2 cellular contexts compared by ENCODE assay signal in genomic region chr7:66741706-66742053, GRCh38.
TF ChIP-seq lines count a peak whose summit lies in the region.

No MANE protein-coding gene starts in this region.

TF ChIP-seq in A549, 52 proteins besides CTCF, POLR2A, EP300 and RAD21 (continued from another document):
- TF ChIP-seq ELK1 (IDR thresholded peaks at IDR 0.05; ENCODE audit: low read depth, low read length) = no peak
- no peak for TF ChIP-seq NPAS2 (CRISPR knock-in tag; IDR thresholded peaks at IDR 0.05; ENCODE audit: borderline replicate concordance)
- TF ChIP-seq FOSB (CRISPR knock-in tag; IDR thresholded peaks at IDR 0.05) = no peak
- no peak for TF ChIP-seq JUN (IDR thresholded peaks at IDR 0.05)
- TF ChIP-seq MAX (IDR thresholded peaks at IDR 0.05) = no peak
- TF ChIP-seq RNF2 (IDR thresholded peaks at IDR 0.05; ENCODE audit: borderline replicate concordance, low read depth) = no peak
- TF ChIP-seq ZSCAN20 (CRISPR knock-in tag; IDR thresholded peaks at IDR 0.05) = no peak
- no peak for TF ChIP-seq HDAC2 (IDR thresholded peaks at IDR 0.05)

TF ChIP-seq in K562, 482 proteins besides CTCF, POLR2A, EP300 and RAD21 (continued from another document):
- TF ChIP-seq ZNF280B (CRISPR knock-in tag; IDR thresholded peaks at IDR 0.05) = no peak
- peak; percentile 97 for TF ChIP-seq ZNF121 (CRISPR knock-in tag; conservative IDR thresholded peaks at IDR 0.05)
- TF ChIP-seq RCOR1 (IDR thresholded peaks at IDR 0.05; ENCODE audit: borderline replicate concordance in 1 of 2, low read depth in 2 of 2, low read length in 2 of 2) = no peak
- TF ChIP-seq RBFOX2 (IDR thresholded peaks at IDR 0.05; ENCODE audit: low read depth, low read length) = no peak
- no peak for TF ChIP-seq SRSF9 (IDR thresholded peaks at IDR 0.05; ENCODE audit: borderline replicate concordance, low read depth, low read length)
- no peak for TF ChIP-seq CREBBP (IDR thresholded peaks at IDR 0.05; ENCODE audit: low read depth, low read length)
- TF ChIP-seq SLC30A9 (CRISPR knock-in tag; IDR thresholded peaks at IDR 0.05) = no peak
- TF ChIP-seq NR2F6 (CRISPR knock-in tag; IDR thresholded peaks at IDR 0.05) = no peak
- TF ChIP-seq JUN (IDR thresholded peaks at IDR 0.05; ENCODE audit: borderline replicate concordance, low read depth, low read length) = no peak
- TF ChIP-seq JUN (CRISPR knock-in tag; IDR thresholded peaks at IDR 0.05; ENCODE audit: borderline replicate concordance) = no peak
- TF ChIP-seq ZNF75A (CRISPR knock-in tag; IDR thresholded peaks at IDR 0.05) = no peak
- TF ChIP-seq ZBTB40 (IDR thresholded peaks at IDR 0.05) = 0 out of 2 replicates have a peak, but pooled peaks have one; percentile 2
- TF ChIP-seq ZBTB40 (CRISPR knock-in tag; IDR thresholded peaks at IDR 0.05) = no peak
- peak; percentile 21 to 31; a peak in 1 of 4 replicates for TF ChIP-seq KDM1A (IDR thresholded peaks at IDR 0.05)
- TF ChIP-seq TBL1XR1 (IDR thresholded peaks at IDR 0.05; ENCODE audit: low read length in 2 of 2) = no peak
- TF ChIP-seq PYGO2 (tag; IDR thresholded peaks at IDR 0.05) = no peak
- TF ChIP-seq CBX3 (IDR thresholded peaks at IDR 0.05; ENCODE audit: borderline replicate concordance in 1 of 2, low read length in 2 of 2) = 0 out of 3 replicates have a peak, but pooled peaks of 1 of the 2 experiments have one; percentile 2
- no peak for TF ChIP-seq FOXK1 (CRISPR knock-in tag; IDR thresholded peaks at IDR 0.05; ENCODE audit: borderline replicate concordance)
- TF ChIP-seq GTF2F1 (IDR thresholded peaks at IDR 0.05; ENCODE audit: low read depth, low read length) = no peak
